1 cellular context compared by ENCODE assay signal in the genomic region with DNA sequence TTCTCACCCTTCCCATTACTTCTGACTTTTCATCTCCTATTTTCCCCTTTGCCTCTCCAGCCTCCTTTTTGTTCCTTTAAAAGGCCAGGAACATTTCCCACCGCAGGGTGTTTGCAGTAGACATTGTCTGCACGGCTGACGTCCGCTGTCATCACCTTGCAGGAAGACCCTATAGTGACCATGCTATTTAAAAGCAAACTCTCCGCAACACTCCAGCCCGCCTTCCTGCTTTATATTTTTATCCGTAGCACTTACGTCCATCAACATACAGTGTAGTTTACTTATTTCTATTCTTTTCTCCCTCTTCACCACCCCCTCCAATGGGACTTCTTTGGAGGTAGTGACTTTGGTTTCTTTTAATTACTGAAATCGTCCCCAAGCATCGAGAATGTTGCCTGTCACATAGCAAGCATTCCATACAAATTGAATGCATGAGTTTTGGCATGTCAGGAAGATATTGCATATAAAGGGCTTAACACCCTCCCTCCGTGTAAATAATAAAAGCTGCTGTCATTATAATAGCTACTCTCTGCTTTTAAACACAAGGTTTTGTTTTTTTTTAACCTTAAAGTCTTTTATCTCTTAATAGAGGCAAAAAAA.
TF ChIP-seq lines count a peak whose summit lies in the region.

No MANE protein-coding gene starts in this region.

TF ChIP-seq in HepG2, 621 proteins besides CTCF, POLR2A, EP300 and RAD21:
- 0 out of 2 replicates have a peak, but pooled peaks have one; percentile 20 for TF ChIP-seq POLR2AphosphoS5 (IDR thresholded peaks at IDR 0.05; ENCODE audit: low read depth, low read length)
- no peak for TF ChIP-seq GLI4 (CRISPR knock-in tag; IDR thresholded peaks at IDR 0.05; ENCODE audit: borderline replicate concordance)
